8 cellular contexts compared by ENCODE assay signal in the genomic region with DNA sequence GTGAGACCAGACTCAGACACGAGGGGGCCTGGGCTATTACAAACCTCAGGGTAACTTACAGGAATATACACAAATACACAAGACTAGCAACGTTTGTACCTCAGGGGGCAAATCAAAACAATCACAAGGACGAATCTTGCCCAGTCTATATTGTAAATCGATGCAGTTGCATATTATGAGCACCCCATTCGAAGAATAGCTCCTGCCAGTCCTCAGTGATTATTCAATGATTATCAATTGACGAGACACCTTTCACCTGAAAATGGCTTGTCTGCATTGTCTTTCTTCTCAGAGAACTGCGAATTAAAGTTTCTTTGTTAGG. TPM values are rescaled to one million over a fixed set of nuclear protein-coding genes. Genes with fewer than 3 reads are reported as not detected.
DNase-seq lines count a peak whose midpoint lies in the region; ATAC-seq and TF ChIP-seq lines count a peak whose summit lies in the region.

No MANE protein-coding gene starts in this region.

- H3K9me3 Mint-ChIP-seq in IgD-negative memory B cell: no peaks in the 10 kb centered on the region
- H3K9me3 Mint-ChIP-seq in nephron: no peaks in the 10 kb centered on the region

- H3K27me3 Mint-ChIP-seq in IgD-negative memory B cell (peaks cover 30% of the 10 kb centered on the region), nephron (ENCODE audit: low read depth) (peaks cover 8% of the 10 kb centered on the region)

- no peak overlapping the region for H3K27ac Mint-ChIP-seq in IgD-negative memory B cell
- H3K27ac Mint-ChIP-seq in nephron: peak overlapping the region; percentile 94 to 98 (median 95)

- H3K4me3 ChIP-seq in AG10803 (ENCODE audit: low read length) (peak overlapping the region; percentile 62), coronary artery (peak overlapping the region; percentile 89)

- ATAC-seq in GM19455 (IDR thresholded peaks at IDR 0.05; ENCODE audit: unreplicated experiment): no peak
- no peak for ATAC-seq in GM18517 (IDR thresholded peaks at IDR 0.05; ENCODE audit: unreplicated experiment)

- peaks cover 1 to 11% (median 9%) of the 10 kb centered on the region in 3 donors for H3K4me1 Mint-ChIP-seq in IgD-negative memory B cell
- peaks cover 16% of the 10 kb centered on the region for H3K4me1 Mint-ChIP-seq in nephron

- peak overlapping the region in 1 of 2 donors; percentile 66 for H3K27ac ChIP-seq in coronary artery

- TF ChIP-seq CTCF in AG10803 (conservative IDR thresholded peaks at IDR 0.05; ENCODE audit: low read length) (no peak), coronary artery (IDR thresholded peaks at IDR 0.05) (no peak), nephron (IDR thresholded peaks at IDR 0.05; ENCODE audit: unreplicated experiment in 3 of 3) (peak; percentile 0 to 42 (median 32))

- H3K4me3 Mint-ChIP-seq in IgD-negative memory B cell: peak overlapping the region; percentile 85 to 91 (median 88)
- H3K4me3 Mint-ChIP-seq in nephron: peak overlapping the region; percentile 84 to 96 (median 89)

- H3K36me3 Mint-ChIP-seq in IgD-negative memory B cell (no peaks in the 10 kb centered on the region), nephron (ENCODE audit: low read depth) (no peaks in the 10 kb centered on the region)

- DNase-seq in AG10803 (ENCODE audit: low read depth) (no peak), coronary artery (ENCODE audit: low spot score) (no peak), iPS-NIHi11 (ENCODE audit: low spot score) (no peak), HK-2 (ENCODE audit: unreplicated experiment) (no peak)

RNA-seq across cellular contexts. Expression of gene MAP3K7, which starts 24.6 kb away (rescaled TPM):
- polyA plus RNA-seq in IgD-negative memory B cell: 22.3 TPM

Comparison
In these comparisons a context has a peak if more than half of its experiments do, and no peak if none do; other contexts are left out.
1. CTCF ChIP-seq: peak in nephron (3 of 3); none in AG10803 (single experiment) and coronary artery (single experiment).
2. H3K27ac Mint-ChIP-seq: peak in nephron (3 of 3); none in IgD-negative memory B cell (0 of 3).